ENCODE assay signal across 2 cellular contexts in genomic region chr2:211454684-211455083, GRCh38.
TF ChIP-seq lines count a peak whose summit lies in the region.

No MANE protein-coding gene starts in this region.

TF ChIP-seq in GM23338, 12 proteins besides CTCF, POLR2A, EP300 and RAD21 (continued from another document):
- TF ChIP-seq ZNF462 (CRISPR knock-in tag; IDR thresholded peaks at IDR 0.05) (no peak), EZH2 (IDR thresholded peaks at IDR 0.05; ENCODE audit: low read depth, unreplicated experiment) (no peak), POLR2AphosphoS5 (IDR thresholded peaks at IDR 0.05; ENCODE audit: low read depth) (no peak), CREB1 (CRISPR knock-in tag; IDR thresholded peaks at IDR 0.05; ENCODE audit: low read depth) (no peak), ETS1 (IDR thresholded peaks at IDR 0.05) (no peak), STAT1 (IDR thresholded peaks at IDR 0.05; ENCODE audit: unreplicated experiment) (no peak), JUNB (IDR thresholded peaks at IDR 0.05; ENCODE audit: unreplicated experiment) (no peak), ZNF331 (CRISPR knock-in tag; IDR thresholded peaks at IDR 0.05; ENCODE audit: low read depth) (no peak), ZNF114 (CRISPR knock-in tag; IDR thresholded peaks at IDR 0.05) (no peak), EZH2phosphoT487 (IDR thresholded peaks at IDR 0.05; ENCODE audit: unreplicated experiment) (no peak), NANOG (IDR thresholded peaks at IDR 0.05; ENCODE audit: borderline replicate concordance) (no peak)

TF ChIP-seq in WTC11, 78 proteins besides CTCF, POLR2A, EP300 and RAD21 (continued from another document):
- TF ChIP-seq ARID4B (CRISPR knock-in tag; IDR thresholded peaks at IDR 0.05; ENCODE audit: borderline replicate concordance) (no peak), NFE2L1 (CRISPR knock-in tag; IDR thresholded peaks at IDR 0.05) (no peak), CBFB (CRISPR knock-in tag; IDR thresholded peaks at IDR 0.05; ENCODE audit: low read depth) (no peak), CDX4 (CRISPR knock-in tag; IDR thresholded peaks at IDR 0.05; ENCODE audit: borderline replicate concordance) (no peak), RORB (CRISPR knock-in tag; IDR thresholded peaks at IDR 0.05) (no peak), GABPB1 (CRISPR knock-in tag; IDR thresholded peaks at IDR 0.05) (no peak), ZMAT4 (CRISPR knock-in tag; IDR thresholded peaks at IDR 0.05) (no peak), NFYB (CRISPR knock-in tag; conservative IDR thresholded peaks at IDR 0.05; ENCODE audit: low read depth) (no peak), NFATC4 (CRISPR knock-in tag; IDR thresholded peaks at IDR 0.05) (no peak), AR (CRISPR knock-in tag; IDR thresholded peaks at IDR 0.05) (no peak)
TF ChIP-seq in WTC11: peak in this region for 0.
